ENCODE assay signal across 8 cellular contexts in genomic region chr2:181678033-181678586, GRCh38.
DNase-seq lines count a peak whose midpoint lies in the region; ATAC-seq and TF ChIP-seq lines count a peak whose summit lies in the region.

No MANE protein-coding gene starts in this region.

- peaks cover 7% of the 10 kb centered on the region for H3K9me3 Mint-ChIP-seq in nephron progenitor cell

- H3K4me3 Mint-ChIP-seq in nephron progenitor cell, result no peak overlapping the region

- DNase-seq in DND-41 (peak; percentile 48), epithelial cell of esophagus (ENCODE audit: low read depth) (peak; percentile 85), nephron progenitor cell (peak; percentile 95), cerebellar nuclear complex (lab: John Stamatoyannopoulos, UW) (no peak)
- DNase-seq in activated CD8-positive, alpha-beta memory T cell treated with anti-CD3 and anti-CD28 coated beads for 1 hour (ENCODE audit: extremely low read depth in 1 of 2, low read depth in 1 of 2), result peak; percentile 11 to 19

- H3K4me3 ChIP-seq in DND-41 (ENCODE audit: low read depth in 1 of 2, low read length in 2 of 2) (no peak overlapping the region), epithelial cell of esophagus (ENCODE audit: low read length) (no peak overlapping the region)

- ATAC-seq in DND-41 (ENCODE audit: insufficient read depth, low read depth) (peak; percentile 85), HG03558 (IDR thresholded peaks at IDR 0.05; ENCODE audit: extremely low read depth, unreplicated experiment) (peak; percentile 41), HG03097 (IDR thresholded peaks at IDR 0.05; ENCODE audit: low FRiP score, unreplicated experiment) (no peak), HG02571 (IDR thresholded peaks at IDR 0.05; ENCODE audit: unreplicated experiment) (no peak)

- no peaks in the 10 kb centered on the region for H3K9me3 ChIP-seq in DND-41 (ENCODE audit: insufficient read depth, low read length, severe bottlenecking)

- no peak overlapping the region for H3K27ac Mint-ChIP-seq in nephron progenitor cell

- no peaks in the 10 kb centered on the region for H3K36me3 ChIP-seq in DND-41 (ENCODE audit: insufficient read depth, low read length)

- TF ChIP-seq CTCF in DND-41 (IDR thresholded peaks at IDR 0.05; ENCODE audit: borderline replicate concordance, extremely low read depth, low read length, poor library complexity, severe bottlenecking) (no peak), epithelial cell of esophagus (IDR thresholded peaks at IDR 0.05; ENCODE audit: insufficient read depth, low read depth, low read length, missing control alignments) (no peak), nephron progenitor cell (IDR thresholded peaks at IDR 0.05) (no peak)

- peaks cover 5% of the 10 kb centered on the region for H3K27me3 ChIP-seq in DND-41 (ENCODE audit: insufficient read depth, low read length, poor library complexity)

- no peaks in the 10 kb centered on the region for H4K20me1 ChIP-seq in DND-41 (ENCODE audit: insufficient read depth, low read length)

- no peaks in the 10 kb centered on the region for H3K4me1 ChIP-seq in DND-41 (ENCODE audit: insufficient read depth, low read length)

- H2AFZ ChIP-seq in DND-41 (ENCODE audit: low read depth, low read length), result no peak overlapping the region

- no peak overlapping the region for H3K27ac ChIP-seq in DND-41 (ENCODE audit: low read length)

- H3K4me2 ChIP-seq in DND-41 (ENCODE audit: insufficient read depth, low read length), result no peak overlapping the region

- H3K36me3 Mint-ChIP-seq in nephron progenitor cell (ENCODE audit: low read depth), result no peaks in the 10 kb centered on the region

- H3K9ac ChIP-seq in DND-41 (ENCODE audit: low read depth, low read length), result no peak overlapping the region

- no peaks in the 10 kb centered on the region for H3K79me2 ChIP-seq in DND-41 (ENCODE audit: insufficient read depth, low read length)

- peaks cover 26% of the 10 kb centered on the region for H3K4me1 Mint-ChIP-seq in nephron progenitor cell

- peaks cover 95% of the 10 kb centered on the region for H3K27me3 Mint-ChIP-seq in nephron progenitor cell (ENCODE audit: low read depth, poor library complexity)

Comparison
In these comparisons a context has a peak if more than half of its experiments do, and no peak if none do; other contexts are left out.
1. ATAC-seq: peak in DND-41 (single experiment) and HG03558 (single experiment); none in HG03097 (single experiment) and HG02571 (single experiment).
2. DNase-seq: peak in DND-41 (single experiment), activated CD8-positive, alpha-beta memory T cell treated with anti-CD3 and anti-CD28 coated beads for 1 hour (2 of 2), epithelial cell of esophagus (single experiment) and nephron progenitor cell (single experiment); none in cerebellar nuclear complex (0 of 2).